15 cellular contexts compared by ENCODE assay signal in genomic region chr17:78122221-78122990, GRCh38. TPM values are rescaled to one million over a fixed set of nuclear protein-coding genes. Genes with fewer than 3 reads are reported as not detected.
DNase-seq lines count a peak whose midpoint lies in the region; ATAC-seq and TF ChIP-seq lines count a peak whose summit lies in the region.
"Had no signal": no experiment of that assay in that cellular context is flagged by ENCODE, and none has a peak within 500 bp of the region (broad histone marks: within the 10 kb centered on the region; RNA-seq: fewer than 3 reads in every experiment).

No MANE protein-coding gene starts in this region.

- H4K8ac ChIP-seq in mesenchymal stem cell (ENCODE audit: low read length) = no peak overlapping the region

- H3K4me1 Mint-ChIP-seq in dendritic cell treated with granulocyte-macrophage colony-stimulating factor and Interleukin-4, amounts not matched to agents 40 ng/mL and 50 ng/mL, for 4 days (ENCODE audit: low read depth) = peaks cover 80% of the 10 kb centered on the region

- WGBS in transverse colon (ENCODE audit: low coverage in 1 of 2), 2 donors = 88% methylated on average over 21 of the region's 25 CpGs; no CpG with 5 or more reads in 1 of the 2 donors
- WGBS in mesenchymal stem cell = 96% methylated on average over 24 of the region's 25 CpGs

- H3K18ac ChIP-seq in mesenchymal stem cell (ENCODE audit: low read depth in 1 of 2, low read length in 2 of 2) = no peak overlapping the region

- H3K36me3 ChIP-seq in Peyer's patch (peaks cover 0 to 50% (median 0%) of the 10 kb centered on the region in 3 donors), transverse colon (peaks cover 0 to 3% (median 0%) of the 10 kb centered on the region in 4 donors), mesenchymal stem cell (ENCODE audit: control insufficient read depth in 1 of 2, insufficient read depth in 2 of 2, low read depth in 1 of 2, low read length in 2 of 2) (peaks cover 0 to 81% of the 10 kb centered on the region in 2 experiments)

- H3K79me1 ChIP-seq in mesenchymal stem cell (replicated peaks; ENCODE audit: low read length, poor library complexity, severe bottlenecking) = peaks cover 29% of the 10 kb centered on the region

- TF ChIP-seq POLR2A in Peyer's patch (IDR thresholded peaks at IDR 0.05) (no peak), transverse colon (IDR thresholded peaks at IDR 0.05) (no peak)

- H2BK5ac ChIP-seq in mesenchymal stem cell (ENCODE audit: low read depth, low read length, poor library complexity, severe bottlenecking) = no peak overlapping the region

- TF ChIP-seq CTCF in Peyer's patch (IDR thresholded peaks at IDR 0.05) (no peak), transverse colon (IDR thresholded peaks at IDR 0.05) (no peak)

- no peak overlapping the region for H2BK120ac ChIP-seq in mesenchymal stem cell (ENCODE audit: low read depth, low read length)

- peaks cover 0 to 63% (median 45%) of the 10 kb centered on the region in 4 donors for H3K4me1 ChIP-seq in Peyer's patch
- peaks cover 4 to 38% (median 24%) of the 10 kb centered on the region in 4 donors for H3K4me1 ChIP-seq in transverse colon
- H3K4me1 ChIP-seq in mesenchymal stem cell (ENCODE audit: control insufficient read depth, insufficient read depth, low read depth, low read length) = peaks cover 22% of the 10 kb centered on the region

- no peak overlapping the region for H3K4me2 ChIP-seq in mesenchymal stem cell (ENCODE audit: low read length, poor library complexity, severe bottlenecking)

- H3K27ac ChIP-seq in Peyer's patch (peak overlapping the region; percentile 45 to 99 (median 61)), transverse colon (peak overlapping the region in 3 of 4 donors; percentile 29 to 67 (median 58)), mesenchymal stem cell (ENCODE audit: low read length, poor library complexity, severe bottlenecking) (no peak overlapping the region)

- no peak overlapping the region for H3K4ac ChIP-seq in mesenchymal stem cell (ENCODE audit: low read depth in 1 of 2, low read length in 2 of 2)

- H3K27me3 ChIP-seq in Peyer's patch (no peaks in the 10 kb centered on the region), transverse colon (no peaks in the 10 kb centered on the region), mesenchymal stem cell (ENCODE audit: control insufficient read depth in 1 of 2, insufficient read depth in 1 of 2, low read length in 2 of 2) (peaks cover 0 to 16% of the 10 kb centered on the region in 2 experiments)

- peak overlapping the region; percentile 4 for H3K27ac Mint-ChIP-seq in dendritic cell treated with granulocyte-macrophage colony-stimulating factor and Interleukin-4, amounts not matched to agents 40 ng/mL and 50 ng/mL, for 4 days

- H3K14ac ChIP-seq in mesenchymal stem cell (ENCODE audit: low read length in 2 of 2) = no peak overlapping the region

- no peak for TF ChIP-seq EP300 in transverse colon (IDR thresholded peaks at IDR 0.05; ENCODE audit: low read depth)

- no peaks in the 10 kb centered on the region for H3K9me3 Mint-ChIP-seq in dendritic cell treated with granulocyte-macrophage colony-stimulating factor and Interleukin-4, amounts not matched to agents 40 ng/mL and 50 ng/mL, for 4 days

- H2BK15ac ChIP-seq in mesenchymal stem cell (ENCODE audit: low read depth, poor library complexity, severe bottlenecking) = no peak overlapping the region

- no peak overlapping the region for H2BK12ac ChIP-seq in mesenchymal stem cell (ENCODE audit: low read length in 2 of 2)

- intact Hi-C loops in dendritic cell treated with granulocyte-macrophage colony-stimulating factor and Interleukin-4, amounts not matched to agents 40 ng/mL and 50 ng/mL, for 4 days (cut with micrococcal nuclease) = no loop called here
- intact Hi-C loops in transverse colon (cut with DNase I; ENCODE audit: low total_unique reads) = no loop called here

- H3K23ac ChIP-seq in mesenchymal stem cell (ENCODE audit: low read length in 2 of 2) = no peak overlapping the region

- no peak overlapping the region for H2AFZ ChIP-seq in mesenchymal stem cell (ENCODE audit: low read depth, low read length)

- in situ Hi-C loops in transverse colon (cut with MboI; ENCODE audit: low pct_ligation_motif_present in 1 of 4, low pct_unique_long_range_greater_than_20kb in 1 of 4, low sequenced_read_pairs in 3 of 4) = no loop called here

- H3K9me3 ChIP-seq in Peyer's patch (no peaks in the 10 kb centered on the region), transverse colon (no peaks in the 10 kb centered on the region), mesenchymal stem cell (ENCODE audit: control insufficient read depth, low read length) (no peaks in the 10 kb centered on the region)

- ATAC-seq in HG02852 (IDR thresholded peaks at IDR 0.05; ENCODE audit: unreplicated experiment) = no peak
- no peak for ATAC-seq in GM21381 (IDR thresholded peaks at IDR 0.05; ENCODE audit: unreplicated experiment)
- ATAC-seq: SK-N-SH treated with all-trans-retinoic acid at 6 μM for 48 hours had no signal

- no peak overlapping the region for H2AK5ac ChIP-seq in mesenchymal stem cell (ENCODE audit: low read length, severe bottlenecking)

- no peak overlapping the region for H4K91ac ChIP-seq in mesenchymal stem cell (ENCODE audit: low read length)

- no peak overlapping the region for H3K9ac ChIP-seq in mesenchymal stem cell (ENCODE audit: low read length)

- H3K4me3 Mint-ChIP-seq in dendritic cell treated with granulocyte-macrophage colony-stimulating factor and Interleukin-4, amounts not matched to agents 40 ng/mL and 50 ng/mL, for 4 days = no peak overlapping the region

- peaks cover 99% of the 10 kb centered on the region for H3K36me3 Mint-ChIP-seq in dendritic cell treated with granulocyte-macrophage colony-stimulating factor and Interleukin-4, amounts not matched to agents 40 ng/mL and 50 ng/mL, for 4 days (ENCODE audit: low read depth)

- H3K4me3 ChIP-seq in Peyer's patch (peak overlapping the region in 1 of 4 donors; percentile 26), transverse colon (no peak overlapping the region), mesenchymal stem cell (ENCODE audit: insufficient read depth in 1 of 2, low read depth in 1 of 2, low read length in 2 of 2) (no peak overlapping the region)

- H3K27me3 Mint-ChIP-seq in dendritic cell treated with granulocyte-macrophage colony-stimulating factor and Interleukin-4, amounts not matched to agents 40 ng/mL and 50 ng/mL, for 4 days = no peaks in the 10 kb centered on the region

- peak; percentile 28 for DNase-seq in stimulated activated CD4-positive, alpha-beta T cell treated with anti-CD3 and anti-CD28 coated beads, Interleukin-15, amount 100 ng/mL, for 24 hours
- DNase-seq in stimulated activated CD4-positive, alpha-beta T cell treated with anti-CD3 and anti-CD28 coated beads, Interleukin-2, amount 100 ng/mL, for 48 hours = no peak
- peak in 1 of 3 donors; percentile 53 for DNase-seq in Peyer's patch
- DNase-seq in transverse colon = no peak
- no peak for DNase-seq in mesenchymal stem cell
- DNase-seq: activated CD4-positive, alpha-beta T cell treated with anti-CD3 and anti-CD28 coated beads for 1 hour; effector CD8-positive, alpha-beta T cell; NCI-H2029; stimulated activated CD4-positive, alpha-beta T cell treated with anti-CD3 and anti-CD28 coated beads, Interleukin-4, amount 100 ng/mL, for 4 hours had no signal

RNA-seq across cellular contexts. Expression of gene TMC6, which starts 6.1 kb away (rescaled TPM):
- total RNA-seq in Peyer's patch (100 to 1,000 TPM in 1 of 4 donors, 10 to 100 TPM in 3; 54.5 to 107 (median 94.9) TPM), transverse colon (100 to 1,000 TPM in 1 of 4 donors, 10 to 100 TPM in 3; 39.7 to 181 (median 68.0) TPM)
- 47.9 TPM for polyA plus RNA-seq in mesenchymal stem cell (2013, experiment 1 of 2)
- 44.7 TPM for polyA plus RNA-seq in mesenchymal stem cell (2013, experiment 2 of 2)

RNA-seq across cellular contexts. Expression of gene TMC8, which starts 8.2 kb away (rescaled TPM):
- total RNA-seq in Peyer's patch (10 to 100 TPM in 3 of 4 donors, 1 to 10 TPM in 1; 10.0 to 66.8 (median 22.5) TPM), transverse colon (10 to 100 TPM in 2 of 4 donors, 1 to 10 TPM in 2; 1.2 to 40.8 (median 9.8) TPM)
- 0.86 TPM for polyA plus RNA-seq in mesenchymal stem cell (2013, experiment 1 of 2)
- 0.36 TPM for polyA plus RNA-seq in mesenchymal stem cell (2013, experiment 2 of 2)
- total RNA-seq: LHCN-M2 had no signal

RNA-seq across cellular contexts. Expression of gene C17orf99, which starts 23.8 kb away (rescaled TPM):
- total RNA-seq in Peyer's patch (1 to 10 TPM in 1 of 4 donors, not detected in 3; 1.6 TPM), transverse colon (not detected)
- not detected for polyA plus RNA-seq in mesenchymal stem cell (2013, experiment 1 of 2)
- polyA plus RNA-seq in mesenchymal stem cell (2013, experiment 2 of 2) = not detected
- total RNA-seq: astrocyte, LHCN-M2 had no signal

RNA-seq across cellular contexts. Expression of gene SYNGR2, which starts 46.0 kb away (rescaled TPM):
- 10 to 100 TPM; 51.2 to 87.2 (median 77.3) TPM for total RNA-seq in Peyer's patch
- total RNA-seq in transverse colon = 100 to 1,000 TPM; 102 to 121 (median 106) TPM
- polyA plus RNA-seq in mesenchymal stem cell (2013, experiment 1 of 2) = 42.5 TPM
- 43.7 TPM for polyA plus RNA-seq in mesenchymal stem cell (2013, experiment 2 of 2)
